ENCODE assay signal across 8 cellular contexts in genomic region chrX:103309860-103310591, GRCh38. TPM values are rescaled to one million over a fixed set of nuclear protein-coding genes. Genes with fewer than 3 reads are reported as not detected.
A peak's percentile ranks its signal among the peaks of the same experiment; 100 is the strongest.
DNase-seq lines count a peak whose midpoint lies in the region; ATAC-seq and TF ChIP-seq lines count a peak whose summit lies in the region.

No MANE protein-coding gene starts in this region.

- H3K9me3 Mint-ChIP-seq in CD14-positive monocyte = peaks cover 0 to 6% (median 0%) of the 10 kb centered on the region in 7 donors

- no peaks in the 10 kb centered on the region for H3K36me3 Mint-ChIP-seq in CD14-positive monocyte

- H3K27me3 ChIP-seq in BJ (ENCODE audit: control insufficient read depth, insufficient read depth, low read length) (peaks cover 4% of the 10 kb centered on the region; the same call in 1 of the 2 replicates), mucosa of stomach (ENCODE audit: control insufficient read depth, insufficient read depth, low read length) (peaks cover 8% of the 10 kb centered on the region)

- H3K36me3 ChIP-seq in BJ (ENCODE audit: control insufficient read depth, insufficient read depth, low read length) (no peaks in the 10 kb centered on the region), mucosa of stomach (ENCODE audit: control insufficient read depth, insufficient read depth, low read length) (no peaks in the 10 kb centered on the region)

- no peak for DNase-seq in BJ (ENCODE audit: low read depth)
- DNase-seq in cerebellar cortex (ENCODE audit: low spot score) = peak; percentile 1
- DNase-seq in SKM-1 (lab: John Stamatoyannopoulos, UW; ENCODE audit: unreplicated experiment) = no peak
- DNase-seq in CD14-positive monocyte (ENCODE audit: low spot score) = no peak
- DNase-seq in NCI-H1417 treated with DMSO at 0.1 percent for 48 hours (lab: John Stamatoyannopoulos, UW) = no peak

- CTCF ChIA-PET in BJ (lab: Yijun Ruan, JAX) = no interaction called here

- ATAC-seq in HG03354 (IDR thresholded peaks at IDR 0.05; ENCODE audit: poor library complexity, severe bottlenecking, unreplicated experiment) = peak; percentile 23
- no peak for ATAC-seq in GM21447 (IDR thresholded peaks at IDR 0.05; ENCODE audit: unreplicated experiment)

- POLR2A ChIA-PET in BJ (lab: Charles Lee) = no interaction called here

- peak overlapping the region; percentile 34; the same call in 1 of the 2 replicates for H3K4me3 ChIP-seq in BJ (ENCODE audit: low read depth, low read length)
- H3K4me3 ChIP-seq in mucosa of stomach (ENCODE audit: low read length) = no peak overlapping the region

- H3K9me3 ChIP-seq in mucosa of stomach (ENCODE audit: control insufficient read depth, low read length) = no peaks in the 10 kb centered on the region

- no peak for TF ChIP-seq CTCF in BJ (IDR thresholded peaks at IDR 0.05; ENCODE audit: insufficient read depth, low read depth, low read length)
- TF ChIP-seq CTCF in CD14-positive monocyte (IDR thresholded peaks at IDR 0.05) = no peak

- H3K27me3 Mint-ChIP-seq in CD14-positive monocyte (ENCODE audit: low read depth in 3 of 3) = peaks cover 6 to 18% (median 17%) of the 10 kb centered on the region in 3 donors

- intact Hi-C loops in CD14-positive monocyte (cut with micrococcal nuclease) = no loop called here

- H3K9ac ChIP-seq in mucosa of stomach (ENCODE audit: low read length) = peak overlapping the region; percentile 65

- peaks cover 3% of the 10 kb centered on the region for H3K4me1 Mint-ChIP-seq in CD14-positive monocyte

- H3K4me1 ChIP-seq in mucosa of stomach (ENCODE audit: control insufficient read depth, insufficient read depth, low read length) = no peaks in the 10 kb centered on the region

- H3K27ac Mint-ChIP-seq in CD14-positive monocyte = no peak overlapping the region

- H3K4me3 Mint-ChIP-seq in CD14-positive monocyte = peak overlapping the region in 1 of 2 donors; percentile 57

RNA-seq across cellular contexts. Expression of gene BEX2, which starts 0.8 kb away (rescaled TPM):
- 1.2 and 1.8 TPM in 2 replicates for polyA plus RNA-seq in BJ (2011; rRNA removed)
- not detected in 2 replicates for polyA minus RNA-seq in BJ (2011; rRNA and poly(A)+ RNA removed)
- polyA plus RNA-seq in CD14-positive monocyte = under 1 TPM; 0.22 to 0.66 TPM

RNA-seq across cellular contexts. Expression of gene TCEAL7, which starts 20.0 kb away (rescaled TPM):
- 5.5 and 10.2 TPM in 2 replicates for polyA plus RNA-seq in BJ (2011; rRNA removed)
- polyA minus RNA-seq in BJ (2011; rRNA and poly(A)+ RNA removed) = 1.3 and 4.1 TPM in 2 replicates
- not detected for polyA plus RNA-seq in CD14-positive monocyte

RNA-seq across cellular contexts. Expression of gene TCEAL5, which starts 33.5 kb away (rescaled TPM):
- not detected in 2 replicates for polyA plus RNA-seq in BJ (2011; rRNA removed)
- not detected in 2 replicates for polyA minus RNA-seq in BJ (2011; rRNA and poly(A)+ RNA removed)
- polyA plus RNA-seq in CD14-positive monocyte = not detected

RNA-seq across cellular contexts. Expression of gene TCEAL9, which starts 46.3 kb away (rescaled TPM):
- polyA plus RNA-seq in BJ (2011; rRNA removed) = 15.7 and 53.5 TPM in 2 replicates
- polyA minus RNA-seq in BJ (2011; rRNA and poly(A)+ RNA removed) = 4.2 and 6.6 TPM in 2 replicates
- polyA plus RNA-seq in CD14-positive monocyte = 1 to 10 TPM in 1 of 2 donors, under 1 TPM in 1; 0.49 to 2.2 TPM

RNA-seq across cellular contexts. Expression of gene TCEAL8, which starts 55.1 kb away (rescaled TPM):
- polyA plus RNA-seq in BJ (2011; rRNA removed) (26.7 and 76.1 TPM in 2 replicates), CD14-positive monocyte (10 to 100 TPM; 30.2 to 33.7 TPM)
- polyA minus RNA-seq in BJ (2011; rRNA and poly(A)+ RNA removed) = 5.9 and 7.3 TPM in 2 replicates
